Comparison of ENCODE assay signal across 1 cellular context in the genomic region with DNA sequence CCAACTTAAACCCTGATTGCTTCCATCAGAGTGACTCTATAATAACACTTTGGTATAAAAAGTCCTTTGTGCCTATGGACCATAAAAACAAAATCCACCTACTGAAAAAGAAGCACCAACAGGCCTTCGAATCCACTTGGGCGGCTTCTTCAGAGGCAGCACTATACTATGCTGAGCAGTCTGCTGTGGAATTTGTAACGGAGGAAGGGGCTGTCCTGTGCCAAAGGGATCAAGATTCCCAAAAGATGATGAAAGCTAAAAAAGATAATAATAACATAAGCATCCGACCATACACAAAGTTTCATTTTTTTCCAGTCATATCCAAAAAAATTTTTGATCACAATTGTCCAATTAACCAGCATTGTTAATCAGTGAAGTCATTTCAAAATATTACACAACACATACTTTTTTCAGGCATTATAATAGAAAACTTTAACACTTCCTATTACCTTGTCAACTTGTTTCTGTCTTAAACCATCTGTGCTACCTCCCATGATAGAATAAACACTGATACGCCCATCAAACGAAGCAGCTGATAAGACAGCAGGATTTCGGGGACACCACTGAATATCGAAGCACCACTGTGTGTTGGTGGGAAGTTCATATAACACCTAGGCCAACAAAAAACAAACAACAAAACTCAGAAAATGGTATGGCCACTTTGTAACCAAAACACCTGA.
TF ChIP-seq lines count a peak whose summit lies in the region.

No MANE protein-coding gene starts in this region.

TF ChIP-seq in K562, 482 proteins besides CTCF, POLR2A, EP300 and RAD21:
- TF ChIP-seq PHB2 (IDR thresholded peaks at IDR 0.05; ENCODE audit: low read depth) = no peak
- TF ChIP-seq CEBPB (tag; IDR thresholded peaks at IDR 0.05) = peak; percentile 24; the same call in 1 of the 2 replicates
